In the genomic region with DNA sequence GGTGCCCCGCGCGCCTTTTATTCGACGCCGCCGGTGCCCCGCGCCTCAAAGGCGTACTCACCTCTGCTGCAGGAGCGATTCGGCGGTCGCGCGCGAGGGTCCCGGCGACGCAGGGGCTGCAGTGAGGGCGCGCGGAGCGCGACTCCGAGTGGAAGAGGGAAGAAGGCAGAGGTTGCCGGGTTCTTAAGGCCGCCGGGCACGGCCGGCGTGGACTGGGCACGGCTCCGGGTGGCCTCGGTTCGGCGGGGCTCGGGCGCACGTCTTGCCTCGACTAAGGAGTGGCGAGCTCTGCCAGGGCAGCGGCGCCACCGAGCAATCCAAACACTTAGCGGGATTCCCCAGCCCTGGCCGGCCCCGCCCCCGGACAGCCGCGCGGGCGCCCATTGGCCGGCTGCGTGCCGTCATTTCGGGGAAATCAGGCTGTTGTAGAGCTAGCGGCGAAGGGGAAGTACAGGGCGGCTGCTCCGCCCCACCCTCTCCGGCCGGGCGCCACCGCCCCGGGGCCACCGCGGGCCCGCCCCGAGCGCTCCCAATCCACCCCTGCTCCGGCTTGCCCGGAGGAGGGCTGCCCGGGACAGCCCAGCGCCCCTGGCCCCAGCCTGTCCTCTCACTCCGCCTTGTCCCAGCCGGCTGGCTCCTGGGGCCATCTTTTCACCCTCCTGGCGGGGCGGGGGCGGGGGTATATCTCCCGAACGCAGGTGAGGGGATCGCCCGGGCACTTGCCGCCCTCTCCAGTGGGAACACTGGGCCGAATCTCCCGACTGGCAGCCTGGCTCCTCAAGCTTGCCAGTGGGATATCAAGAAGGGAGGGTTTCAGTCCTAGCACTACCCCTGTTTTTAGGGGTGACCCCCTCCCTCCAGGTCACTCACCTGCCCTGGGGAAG, we compare ENCODE assay signal across 1 cellular context.
A peak's percentile ranks its signal among the peaks of the same experiment; 100 is the strongest.
TF ChIP-seq lines count a peak whose summit lies in the region.

A gene with protein sequence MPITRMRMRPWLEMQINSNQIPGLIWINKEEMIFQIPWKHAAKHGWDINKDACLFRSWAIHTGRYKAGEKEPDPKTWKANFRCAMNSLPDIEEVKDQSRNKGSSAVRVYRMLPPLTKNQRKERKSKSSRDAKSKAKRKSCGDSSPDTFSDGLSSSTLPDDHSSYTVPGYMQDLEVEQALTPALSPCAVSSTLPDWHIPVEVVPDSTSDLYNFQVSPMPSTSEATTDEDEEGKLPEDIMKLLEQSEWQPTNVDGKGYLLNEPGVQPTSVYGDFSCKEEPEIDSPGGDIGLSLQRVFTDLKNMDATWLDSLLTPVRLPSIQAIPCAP (minus strand): TSS at position 290 of the 884 bp plus-strand sequence. CDS start 1,295 bp downstream, outside the sequence.

TF ChIP-seq in HepG2, 621 proteins besides CTCF, POLR2A, EP300 and RAD21 (continued from another document and continues in another):
- TF ChIP-seq, protein P1, sequence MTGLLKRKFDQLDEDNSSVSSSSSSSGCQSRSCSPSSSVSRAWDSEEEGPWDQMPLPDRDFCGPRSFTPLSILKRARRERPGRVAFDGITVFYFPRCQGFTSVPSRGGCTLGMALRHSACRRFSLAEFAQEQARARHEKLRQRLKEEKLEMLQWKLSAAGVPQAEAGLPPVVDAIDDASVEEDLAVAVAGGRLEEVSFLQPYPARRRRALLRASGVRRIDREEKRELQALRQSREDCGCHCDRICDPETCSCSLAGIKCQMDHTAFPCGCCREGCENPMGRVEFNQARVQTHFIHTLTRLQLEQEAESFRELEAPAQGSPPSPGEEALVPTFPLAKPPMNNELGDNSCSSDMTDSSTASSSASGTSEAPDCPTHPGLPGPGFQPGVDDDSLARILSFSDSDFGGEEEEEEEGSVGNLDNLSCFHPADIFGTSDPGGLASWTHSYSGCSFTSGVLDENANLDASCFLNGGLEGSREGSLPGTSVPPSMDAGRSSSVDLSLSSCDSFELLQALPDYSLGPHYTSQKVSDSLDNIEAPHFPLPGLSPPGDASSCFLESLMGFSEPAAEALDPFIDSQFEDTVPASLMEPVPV (CRISPR knock-in tag; IDR thresholded peaks at IDR 0.05), result peak; percentile 91; the same call in 1 of the 2 replicates
- no peak for TF ChIP-seq TEAD3 (CRISPR knock-in tag; optimal IDR thresholded peaks at IDR 0.05; ENCODE audit: borderline replicate concordance)
- TF ChIP-seq NR2F6 (IDR thresholded peaks at IDR 0.05), result no peak
- peak; percentile 16; the same call in 1 of the 2 replicates for TF ChIP-seq NR2F6 (CRISPR knock-in tag; IDR thresholded peaks at IDR 0.05)
- TF ChIP-seq, protein P2, sequence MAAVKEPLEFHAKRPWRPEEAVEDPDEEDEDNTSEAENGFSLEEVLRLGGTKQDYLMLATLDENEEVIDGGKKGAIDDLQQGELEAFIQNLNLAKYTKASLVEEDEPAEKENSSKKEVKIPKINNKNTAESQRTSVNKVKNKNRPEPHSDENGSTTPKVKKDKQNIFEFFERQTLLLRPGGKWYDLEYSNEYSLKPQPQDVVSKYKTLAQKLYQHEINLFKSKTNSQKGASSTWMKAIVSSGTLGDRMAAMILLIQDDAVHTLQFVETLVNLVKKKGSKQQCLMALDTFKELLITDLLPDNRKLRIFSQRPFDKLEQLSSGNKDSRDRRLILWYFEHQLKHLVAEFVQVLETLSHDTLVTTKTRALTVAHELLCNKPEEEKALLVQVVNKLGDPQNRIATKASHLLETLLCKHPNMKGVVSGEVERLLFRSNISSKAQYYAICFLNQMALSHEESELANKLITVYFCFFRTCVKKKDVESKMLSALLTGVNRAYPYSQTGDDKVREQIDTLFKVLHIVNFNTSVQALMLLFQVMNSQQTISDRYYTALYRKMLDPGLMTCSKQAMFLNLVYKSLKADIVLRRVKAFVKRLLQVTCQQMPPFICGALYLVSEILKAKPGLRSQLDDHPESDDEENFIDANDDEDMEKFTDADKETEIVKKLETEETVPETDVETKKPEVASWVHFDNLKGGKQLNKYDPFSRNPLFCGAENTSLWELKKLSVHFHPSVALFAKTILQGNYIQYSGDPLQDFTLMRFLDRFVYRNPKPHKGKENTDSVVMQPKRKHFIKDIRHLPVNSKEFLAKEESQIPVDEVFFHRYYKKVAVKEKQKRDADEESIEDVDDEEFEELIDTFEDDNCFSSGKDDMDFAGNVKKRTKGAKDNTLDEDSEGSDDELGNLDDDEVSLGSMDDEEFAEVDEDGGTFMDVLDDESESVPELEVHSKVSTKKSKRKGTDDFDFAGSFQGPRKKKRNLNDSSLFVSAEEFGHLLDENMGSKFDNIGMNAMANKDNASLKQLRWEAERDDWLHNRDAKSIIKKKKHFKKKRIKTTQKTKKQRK (IDR thresholded peaks at IDR 0.05; ENCODE audit: low read length), result no peak
- 0 out of 2 replicates have a peak, but pooled peaks have one; percentile 20 for TF ChIP-seq ZNF619 (CRISPR knock-in tag; IDR thresholded peaks at IDR 0.05)
- TF ChIP-seq, protein P3, sequence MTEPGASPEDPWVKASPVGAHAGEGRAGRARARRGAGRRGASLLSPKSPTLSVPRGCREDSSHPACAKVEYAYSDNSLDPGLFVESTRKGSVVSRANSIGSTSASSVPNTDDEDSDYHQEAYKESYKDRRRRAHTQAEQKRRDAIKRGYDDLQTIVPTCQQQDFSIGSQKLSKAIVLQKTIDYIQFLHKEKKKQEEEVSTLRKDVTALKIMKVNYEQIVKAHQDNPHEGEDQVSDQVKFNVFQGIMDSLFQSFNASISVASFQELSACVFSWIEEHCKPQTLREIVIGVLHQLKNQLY (CRISPR knock-in tag; IDR thresholded peaks at IDR 0.05), result no peak
- TF ChIP-seq, protein P4, sequence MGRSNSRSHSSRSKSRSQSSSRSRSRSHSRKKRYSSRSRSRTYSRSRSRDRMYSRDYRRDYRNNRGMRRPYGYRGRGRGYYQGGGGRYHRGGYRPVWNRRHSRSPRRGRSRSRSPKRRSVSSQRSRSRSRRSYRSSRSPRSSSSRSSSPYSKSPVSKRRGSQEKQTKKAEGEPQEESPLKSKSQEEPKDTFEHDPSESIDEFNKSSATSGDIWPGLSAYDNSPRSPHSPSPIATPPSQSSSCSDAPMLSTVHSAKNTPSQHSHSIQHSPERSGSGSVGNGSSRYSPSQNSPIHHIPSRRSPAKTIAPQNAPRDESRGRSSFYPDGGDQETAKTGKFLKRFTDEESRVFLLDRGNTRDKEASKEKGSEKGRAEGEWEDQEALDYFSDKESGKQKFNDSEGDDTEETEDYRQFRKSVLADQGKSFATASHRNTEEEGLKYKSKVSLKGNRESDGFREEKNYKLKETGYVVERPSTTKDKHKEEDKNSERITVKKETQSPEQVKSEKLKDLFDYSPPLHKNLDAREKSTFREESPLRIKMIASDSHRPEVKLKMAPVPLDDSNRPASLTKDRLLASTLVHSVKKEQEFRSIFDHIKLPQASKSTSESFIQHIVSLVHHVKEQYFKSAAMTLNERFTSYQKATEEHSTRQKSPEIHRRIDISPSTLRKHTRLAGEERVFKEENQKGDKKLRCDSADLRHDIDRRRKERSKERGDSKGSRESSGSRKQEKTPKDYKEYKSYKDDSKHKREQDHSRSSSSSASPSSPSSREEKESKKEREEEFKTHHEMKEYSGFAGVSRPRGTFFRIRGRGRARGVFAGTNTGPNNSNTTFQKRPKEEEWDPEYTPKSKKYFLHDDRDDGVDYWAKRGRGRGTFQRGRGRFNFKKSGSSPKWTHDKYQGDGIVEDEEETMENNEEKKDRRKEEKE (IDR thresholded peaks at IDR 0.05), result no peak
- TF ChIP-seq ZNF572 (CRISPR knock-in tag; IDR thresholded peaks at IDR 0.05), result peak; percentile 60; the same call in 1 of the 2 replicates
- TF ChIP-seq CBX5 (CRISPR knock-in tag; IDR thresholded peaks at IDR 0.05; ENCODE audit: borderline replicate concordance), result no peak
- TF ChIP-seq NFKB2 (CRISPR knock-in tag; IDR thresholded peaks at IDR 0.05; ENCODE audit: borderline replicate concordance), result peak; percentile 66; the same call in 1 of the 2 replicates
- TF ChIP-seq, protein P5, sequence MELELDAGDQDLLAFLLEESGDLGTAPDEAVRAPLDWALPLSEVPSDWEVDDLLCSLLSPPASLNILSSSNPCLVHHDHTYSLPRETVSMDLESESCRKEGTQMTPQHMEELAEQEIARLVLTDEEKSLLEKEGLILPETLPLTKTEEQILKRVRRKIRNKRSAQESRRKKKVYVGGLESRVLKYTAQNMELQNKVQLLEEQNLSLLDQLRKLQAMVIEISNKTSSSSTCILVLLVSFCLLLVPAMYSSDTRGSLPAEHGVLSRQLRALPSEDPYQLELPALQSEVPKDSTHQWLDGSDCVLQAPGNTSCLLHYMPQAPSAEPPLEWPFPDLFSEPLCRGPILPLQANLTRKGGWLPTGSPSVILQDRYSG (CRISPR knock-in tag; IDR thresholded peaks at IDR 0.05), result no peak
- no peak for TF ChIP-seq HOXA7 (CRISPR knock-in tag; IDR thresholded peaks at IDR 0.05)
- peak; percentile 53; the same call in 1 of the 2 replicates for TF ChIP-seq BRD4 (CRISPR knock-in tag; IDR thresholded peaks at IDR 0.05)
- no peak for TF ChIP-seq ZNF644 (CRISPR knock-in tag; IDR thresholded peaks at IDR 0.05; ENCODE audit: low read depth)
- TF ChIP-seq, protein P6, sequence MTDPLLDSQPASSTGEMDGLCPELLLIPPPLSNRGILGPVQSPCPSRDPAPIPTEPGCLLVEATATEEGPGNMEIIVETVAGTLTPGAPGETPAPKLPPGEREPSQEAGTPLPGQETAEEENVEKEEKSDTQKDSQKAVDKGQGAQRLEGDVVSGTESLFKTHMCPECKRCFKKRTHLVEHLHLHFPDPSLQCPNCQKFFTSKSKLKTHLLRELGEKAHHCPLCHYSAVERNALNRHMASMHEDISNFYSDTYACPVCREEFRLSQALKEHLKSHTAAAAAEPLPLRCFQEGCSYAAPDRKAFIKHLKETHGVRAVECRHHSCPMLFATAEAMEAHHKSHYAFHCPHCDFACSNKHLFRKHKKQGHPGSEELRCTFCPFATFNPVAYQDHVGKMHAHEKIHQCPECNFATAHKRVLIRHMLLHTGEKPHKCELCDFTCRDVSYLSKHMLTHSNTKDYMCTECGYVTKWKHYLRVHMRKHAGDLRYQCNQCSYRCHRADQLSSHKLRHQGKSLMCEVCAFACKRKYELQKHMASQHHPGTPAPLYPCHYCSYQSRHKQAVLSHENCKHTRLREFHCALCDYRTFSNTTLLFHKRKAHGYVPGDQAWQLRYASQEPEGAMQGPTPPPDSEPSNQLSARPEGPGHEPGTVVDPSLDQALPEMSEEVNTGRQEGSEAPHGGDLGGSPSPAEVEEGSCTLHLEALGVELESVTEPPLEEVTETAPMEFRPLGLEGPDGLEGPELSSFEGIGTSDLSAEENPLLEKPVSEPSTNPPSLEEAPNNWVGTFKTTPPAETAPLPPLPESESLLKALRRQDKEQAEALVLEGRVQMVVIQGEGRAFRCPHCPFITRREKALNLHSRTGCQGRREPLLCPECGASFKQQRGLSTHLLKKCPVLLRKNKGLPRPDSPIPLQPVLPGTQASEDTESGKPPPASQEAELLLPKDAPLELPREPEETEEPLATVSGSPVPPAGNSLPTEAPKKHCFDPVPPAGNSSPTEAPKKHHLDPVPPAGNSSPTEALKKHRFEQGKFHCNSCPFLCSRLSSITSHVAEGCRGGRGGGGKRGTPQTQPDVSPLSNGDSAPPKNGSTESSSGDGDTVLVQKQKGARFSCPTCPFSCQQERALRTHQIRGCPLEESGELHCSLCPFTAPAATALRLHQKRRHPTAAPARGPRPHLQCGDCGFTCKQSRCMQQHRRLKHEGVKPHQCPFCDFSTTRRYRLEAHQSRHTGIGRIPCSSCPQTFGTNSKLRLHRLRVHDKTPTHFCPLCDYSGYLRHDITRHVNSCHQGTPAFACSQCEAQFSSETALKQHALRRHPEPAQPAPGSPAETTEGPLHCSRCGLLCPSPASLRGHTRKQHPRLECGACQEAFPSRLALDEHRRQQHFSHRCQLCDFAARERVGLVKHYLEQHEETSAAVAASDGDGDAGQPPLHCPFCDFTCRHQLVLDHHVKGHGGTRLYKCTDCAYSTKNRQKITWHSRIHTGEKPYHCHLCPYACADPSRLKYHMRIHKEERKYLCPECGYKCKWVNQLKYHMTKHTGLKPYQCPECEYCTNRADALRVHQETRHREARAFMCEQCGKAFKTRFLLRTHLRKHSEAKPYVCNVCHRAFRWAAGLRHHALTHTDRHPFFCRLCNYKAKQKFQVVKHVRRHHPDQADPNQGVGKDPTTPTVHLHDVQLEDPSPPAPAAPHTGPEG (CRISPR knock-in tag; IDR thresholded peaks at IDR 0.05), result peak; percentile 62; the same call in 1 of the 2 replicates
- TF ChIP-seq, protein P7, sequence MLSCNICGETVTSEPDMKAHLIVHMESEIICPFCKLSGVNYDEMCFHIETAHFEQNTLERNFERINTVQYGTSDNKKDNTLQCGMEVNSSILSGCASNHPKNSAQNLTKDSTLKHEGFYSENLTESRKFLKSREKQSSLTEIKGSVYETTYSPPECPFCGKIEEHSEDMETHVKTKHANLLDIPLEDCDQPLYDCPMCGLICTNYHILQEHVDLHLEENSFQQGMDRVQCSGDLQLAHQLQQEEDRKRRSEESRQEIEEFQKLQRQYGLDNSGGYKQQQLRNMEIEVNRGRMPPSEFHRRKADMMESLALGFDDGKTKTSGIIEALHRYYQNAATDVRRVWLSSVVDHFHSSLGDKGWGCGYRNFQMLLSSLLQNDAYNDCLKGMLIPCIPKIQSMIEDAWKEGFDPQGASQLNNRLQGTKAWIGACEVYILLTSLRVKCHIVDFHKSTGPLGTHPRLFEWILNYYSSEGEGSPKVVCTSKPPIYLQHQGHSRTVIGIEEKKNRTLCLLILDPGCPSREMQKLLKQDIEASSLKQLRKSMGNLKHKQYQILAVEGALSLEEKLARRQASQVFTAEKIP (CRISPR knock-in tag; IDR thresholded peaks at IDR 0.05; ENCODE audit: borderline replicate concordance), result no peak
- TF ChIP-seq ZNF558 (CRISPR knock-in tag; IDR thresholded peaks at IDR 0.05; ENCODE audit: borderline replicate concordance), result peak; percentile 56; the same call in 1 of the 2 replicates
- no peak for TF ChIP-seq CHD2 (IDR thresholded peaks at IDR 0.05; ENCODE audit: low read depth, low read length)
- no peak for TF ChIP-seq RARG (CRISPR knock-in tag; IDR thresholded peaks at IDR 0.05; ENCODE audit: low read depth)
- TF ChIP-seq, protein P8, sequence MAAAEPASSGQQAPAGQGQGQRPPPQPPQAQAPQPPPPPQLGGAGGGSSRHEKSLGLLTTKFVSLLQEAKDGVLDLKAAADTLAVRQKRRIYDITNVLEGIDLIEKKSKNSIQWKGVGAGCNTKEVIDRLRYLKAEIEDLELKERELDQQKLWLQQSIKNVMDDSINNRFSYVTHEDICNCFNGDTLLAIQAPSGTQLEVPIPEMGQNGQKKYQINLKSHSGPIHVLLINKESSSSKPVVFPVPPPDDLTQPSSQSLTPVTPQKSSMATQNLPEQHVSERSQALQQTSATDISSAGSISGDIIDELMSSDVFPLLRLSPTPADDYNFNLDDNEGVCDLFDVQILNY (CRISPR knock-in tag; conservative IDR thresholded peaks at IDR 0.05), result no peak
- 0 out of 2 replicates have a peak, but pooled peaks have one; percentile 63 for TF ChIP-seq MTF1 (CRISPR knock-in tag; IDR thresholded peaks at IDR 0.05)
- TF ChIP-seq, protein P9, sequence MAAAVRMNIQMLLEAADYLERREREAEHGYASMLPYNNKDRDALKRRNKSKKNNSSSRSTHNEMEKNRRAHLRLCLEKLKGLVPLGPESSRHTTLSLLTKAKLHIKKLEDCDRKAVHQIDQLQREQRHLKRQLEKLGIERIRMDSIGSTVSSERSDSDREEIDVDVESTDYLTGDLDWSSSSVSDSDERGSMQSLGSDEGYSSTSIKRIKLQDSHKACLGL (CRISPR knock-in tag; IDR thresholded peaks at IDR 0.05), result peak; percentile 68
- TF ChIP-seq ZMAT3 (CRISPR knock-in tag; conservative IDR thresholded peaks at IDR 0.05), result peak; percentile 63; the same call in 1 of the 2 replicates
- TF ChIP-seq ZNF792 (CRISPR knock-in tag; IDR thresholded peaks at IDR 0.05), result peak; percentile 39; the same call in 1 of the 2 replicates
- peak; percentile 81; the same call in 1 of the 2 replicates for TF ChIP-seq CCDC6 (CRISPR knock-in tag; IDR thresholded peaks at IDR 0.05)
- TF ChIP-seq ZNF337 (CRISPR knock-in tag; IDR thresholded peaks at IDR 0.05; ENCODE audit: borderline replicate concordance, low read depth), result peak; percentile 68; the same call in 1 of the 2 replicates
